19 cellular contexts compared by ENCODE assay signal in the genomic region with DNA sequence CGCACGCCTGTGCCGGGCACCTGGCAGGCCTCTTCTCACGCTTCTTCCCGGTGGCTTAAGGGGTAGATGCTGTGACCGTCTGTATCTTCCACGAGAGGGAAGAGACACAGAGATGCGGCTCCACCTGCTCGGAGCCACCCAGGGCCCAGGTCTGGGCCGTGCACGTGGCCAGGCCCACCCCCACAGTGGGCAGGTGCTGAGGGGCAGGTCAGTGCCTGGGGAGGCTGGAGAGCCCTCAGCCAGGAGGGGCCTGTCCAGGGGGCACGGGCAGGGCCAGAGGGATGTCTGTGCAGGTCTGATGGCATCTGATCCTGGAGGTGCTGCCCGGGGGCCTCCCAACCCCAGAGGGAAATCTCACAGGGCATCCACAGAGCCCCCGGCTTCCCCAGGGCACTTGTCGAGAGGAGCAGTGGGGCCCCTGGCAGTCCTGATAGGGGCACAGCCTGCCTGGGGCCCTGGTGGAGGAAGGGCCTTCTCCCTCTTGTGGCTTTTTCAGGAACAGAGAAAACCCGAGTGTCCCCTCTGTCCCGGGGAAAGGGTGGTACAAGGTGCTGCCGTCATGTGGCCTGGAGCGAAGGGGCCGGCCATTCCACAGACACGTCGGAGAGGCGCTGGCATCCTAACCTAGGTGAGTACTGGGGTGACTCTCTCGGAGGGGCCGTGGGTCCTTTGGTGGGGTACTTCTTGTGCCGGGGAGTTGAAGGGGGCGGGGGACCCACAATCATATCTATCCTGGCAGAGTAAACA. TPM values are rescaled to one million over a fixed set of nuclear protein-coding genes. Genes with fewer than 3 reads are reported as not detected.
A peak's percentile ranks its signal among the peaks of the same experiment; 100 is the strongest.
DNase-seq lines count a peak whose midpoint lies in the region; ATAC-seq, FAIRE-seq and TF ChIP-seq lines count a peak whose summit lies in the region.
"Had no signal": no experiment of that assay in that cellular context is flagged by ENCODE, and none has a peak within 500 bp of the region (broad histone marks: within the 10 kb centered on the region; RNA-seq: fewer than 3 reads in every experiment).

No MANE protein-coding gene starts in this region.

- peak; percentile 6; the same call in 1 of the 2 replicates for TF ChIP-seq CTCF in HFFc6 (IDR thresholded peaks at IDR 0.05)
- no peak for TF ChIP-seq CTCF in nephron progenitor cell (IDR thresholded peaks at IDR 0.05)

- no peaks in the 10 kb centered on the region for H3K36me3 Mint-ChIP-seq in HFFc6 (ENCODE audit: low read depth)
- H3K36me3 Mint-ChIP-seq in nephron progenitor cell (ENCODE audit: low read depth) = no peaks in the 10 kb centered on the region
- H3K36me3 Mint-ChIP-seq: CD14-positive monocyte had no signal

- DNase-seq in stimulated activated naive CD8-positive, alpha-beta T cell treated with anti-CD3 and anti-CD28 coated beads, Interleukin-15, amount 100 ng/mL, for 72 hours = no peak
- no peak for DNase-seq in stimulated activated naive CD8-positive, alpha-beta T cell treated with anti-CD3 and anti-CD28 coated beads, Interleukin-15, Interleukin-2, amounts not matched to agents 100 U/mL and 50 U/mL, for 24 hours
- DNase-seq in HFFc6 = no peak
- DNase-seq in nephron progenitor cell = no peak
- no peak for DNase-seq in glomerular visceral epithelial cell (ENCODE audit: extremely low spot score)
- DNase-seq in frontal cortex (ENCODE audit: low spot score in 2 of 2) = no peak
- DNase-seq: EL, MG63, NCI-H1694 treated with DMSO at 0.1 percent for 48 hours, NCI-H2081 treated with DMSO at 0.1 percent for 48 hours, NCI-H2171 treated with DMSO at 0.1 percent for 48 hours, NCI-H524 treated with DMSO at 0.1 percent for 48 hours, NCI-H82 had no signal

- H3K4me1 Mint-ChIP-seq in stimulated activated naive CD8-positive, alpha-beta T cell treated with anti-CD3 and anti-CD28 coated beads, Interleukin-15, amount 100 ng/mL, for 72 hours = peaks cover 13% of the 10 kb centered on the region
- no peaks in the 10 kb centered on the region for H3K4me1 Mint-ChIP-seq in HFFc6 (ENCODE audit: low read depth)
- H3K4me1 Mint-ChIP-seq in nephron progenitor cell = peaks cover 28% of the 10 kb centered on the region
- H3K4me1 Mint-ChIP-seq: CD14-positive monocyte had no signal

- peak overlapping the region in 1 of 2 donors; percentile 69 for H3K27ac Mint-ChIP-seq in stimulated activated naive CD8-positive, alpha-beta T cell treated with anti-CD3 and anti-CD28 coated beads, Interleukin-15, amount 100 ng/mL, for 72 hours
- H3K27ac Mint-ChIP-seq in HFFc6 (no peak overlapping the region), nephron progenitor cell (peak overlapping the region; percentile 66)
- H3K27ac Mint-ChIP-seq: CD14-positive monocyte had no signal

- no peak for FAIRE-seq in frontal cortex (lab: Jason Lieb, UNC)
- FAIRE-seq: GM19239, K562 had no signal

- ATAC-seq in stimulated activated naive CD8-positive, alpha-beta T cell treated with anti-CD3 and anti-CD28 coated beads, Interleukin-15, amount 100 ng/mL, for 72 hours = no peak
- ATAC-seq in stimulated activated naive CD8-positive, alpha-beta T cell treated with anti-CD3 and anti-CD28 coated beads, Interleukin-15, Interleukin-2, amounts not matched to agents 100 U/mL and 50 U/mL, for 24 hours = no peak
- no peak for ATAC-seq in GM21381 (IDR thresholded peaks at IDR 0.05; ENCODE audit: unreplicated experiment)
- ATAC-seq: K562, Panc1 had no signal

- no peaks in the 10 kb centered on the region for H3K9me3 Mint-ChIP-seq in stimulated activated naive CD8-positive, alpha-beta T cell treated with anti-CD3 and anti-CD28 coated beads, Interleukin-15, amount 100 ng/mL, for 72 hours
- H3K9me3 Mint-ChIP-seq in HFFc6 (no peaks in the 10 kb centered on the region; the same call in 1 of the 2 replicates), nephron progenitor cell (no peaks in the 10 kb centered on the region)

- peak overlapping the region; percentile 6 to 7 for H3K4me3 Mint-ChIP-seq in stimulated activated naive CD8-positive, alpha-beta T cell treated with anti-CD3 and anti-CD28 coated beads, Interleukin-15, amount 100 ng/mL, for 72 hours
- H3K4me3 Mint-ChIP-seq in HFFc6 = no peak overlapping the region
- no peak overlapping the region for H3K4me3 Mint-ChIP-seq in nephron progenitor cell
- H3K4me3 Mint-ChIP-seq: CD14-positive monocyte had no signal

- H3K27me3 Mint-ChIP-seq in stimulated activated naive CD8-positive, alpha-beta T cell treated with anti-CD3 and anti-CD28 coated beads, Interleukin-15, amount 100 ng/mL, for 72 hours = peaks cover 6% of the 10 kb centered on the region
- H3K27me3 Mint-ChIP-seq in HFFc6 (ENCODE audit: insufficient read depth) (peaks cover 11% of the 10 kb centered on the region), nephron progenitor cell (ENCODE audit: low read depth, poor library complexity) (no peaks in the 10 kb centered on the region)

RNA-seq across cellular contexts. Expression of gene CHRNA4, which starts 50.2 kb away (rescaled TPM):
- total RNA-seq in HFFc6 (2021; fragmentation: NEBNext Ultra II Directional; extraction: Animal tissue kit (Norgen Biotek cat#: 25700)) = not detected
- total RNA-seq in frontal cortex = 6.9 TPM
- total RNA-seq: K562, LHCN-M2 had no signal

Comparison
In these comparisons a context has a peak if more than half of its experiments do, and no peak if none do; other contexts are left out.
1. H3K4me3 Mint-ChIP-seq: peak in stimulated activated naive CD8-positive, alpha-beta T cell treated with anti-CD3 and anti-CD28 coated beads, Interleukin-15, amount 100 ng/mL, for 72 hours (2 of 2); none in HFFc6 (single experiment) and nephron progenitor cell (single experiment).